In genomic region chr1:45011837-45012638, GRCh38 we compare ENCODE assay signal across 1 cellular context.
TF ChIP-seq lines count a peak whose summit lies in the region.

UROD (plus strand) TSS chr1:45012254; CDS start chr1:45012266, 12 bp downstream.

TF ChIP-seq in IMR-90, 13 proteins besides CTCF, POLR2A, EP300 and RAD21 (continued from another document):
- TF ChIP-seq USF2 (IDR thresholded peaks at IDR 0.05; ENCODE audit: low read depth, low read length), result peak; percentile 94
- peak; percentile 19 for TF ChIP-seq RCOR1 (IDR thresholded peaks at IDR 0.05; ENCODE audit: insufficient replicate concordance, low read length)
- TF ChIP-seq ELK1 (IDR thresholded peaks at IDR 0.05; ENCODE audit: borderline replicate concordance, low read depth, low read length), result no peak
- peak; percentile 67; the same call in 1 of the 2 replicates for TF ChIP-seq MAZ (IDR thresholded peaks at IDR 0.05; ENCODE audit: borderline replicate concordance, low read depth, low read length)
- no peak for TF ChIP-seq NFE2L2 (IDR thresholded peaks at IDR 0.05; ENCODE audit: low read depth, low read length)
